1 cellular context compared by ENCODE assay signal in the genomic region with DNA sequence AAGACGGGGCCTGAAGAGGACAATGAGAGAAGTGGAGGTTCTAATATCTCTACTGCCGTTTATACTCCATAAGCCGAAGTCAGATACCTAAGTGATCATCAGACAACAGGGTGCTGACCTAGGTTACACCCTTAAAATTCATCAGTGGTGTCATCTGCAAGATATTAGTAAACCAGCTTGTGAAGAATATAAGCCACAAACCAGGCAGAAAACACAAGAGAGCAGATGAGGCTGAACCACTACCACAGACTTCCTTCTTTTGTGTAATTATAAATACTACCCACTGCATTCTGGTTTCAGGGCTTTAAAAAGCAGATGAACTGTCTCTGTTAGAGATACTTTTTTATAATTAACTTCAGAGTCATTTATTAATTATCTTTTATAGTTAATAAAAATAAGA.
TF ChIP-seq lines count a peak whose summit lies in the region.

No MANE protein-coding gene starts in this region.

TF ChIP-seq in GM12878, 131 proteins besides CTCF, POLR2A, EP300 and RAD21 (continued from another document and continues in another):
- TF ChIP-seq, protein P1, sequence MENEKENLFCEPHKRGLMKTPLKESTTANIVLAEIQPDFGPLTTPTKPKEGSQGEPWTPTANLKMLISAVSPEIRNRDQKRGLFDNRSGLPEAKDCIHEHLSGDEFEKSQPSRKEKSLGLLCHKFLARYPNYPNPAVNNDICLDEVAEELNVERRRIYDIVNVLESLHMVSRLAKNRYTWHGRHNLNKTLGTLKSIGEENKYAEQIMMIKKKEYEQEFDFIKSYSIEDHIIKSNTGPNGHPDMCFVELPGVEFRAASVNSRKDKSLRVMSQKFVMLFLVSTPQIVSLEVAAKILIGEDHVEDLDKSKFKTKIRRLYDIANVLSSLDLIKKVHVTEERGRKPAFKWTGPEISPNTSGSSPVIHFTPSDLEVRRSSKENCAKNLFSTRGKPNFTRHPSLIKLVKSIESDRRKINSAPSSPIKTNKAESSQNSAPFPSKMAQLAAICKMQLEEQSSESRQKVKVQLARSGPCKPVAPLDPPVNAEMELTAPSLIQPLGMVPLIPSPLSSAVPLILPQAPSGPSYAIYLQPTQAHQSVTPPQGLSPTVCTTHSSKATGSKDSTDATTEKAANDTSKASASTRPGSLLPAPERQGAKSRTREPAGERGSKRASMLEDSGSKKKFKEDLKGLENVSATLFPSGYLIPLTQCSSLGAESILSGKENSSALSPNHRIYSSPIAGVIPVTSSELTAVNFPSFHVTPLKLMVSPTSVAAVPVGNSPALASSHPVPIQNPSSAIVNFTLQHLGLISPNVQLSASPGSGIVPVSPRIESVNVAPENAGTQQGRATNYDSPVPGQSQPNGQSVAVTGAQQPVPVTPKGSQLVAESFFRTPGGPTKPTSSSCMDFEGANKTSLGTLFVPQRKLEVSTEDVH (IDR thresholded peaks at IDR 0.05; ENCODE audit: low read depth, partially characterized antibody) = no peak
- TF ChIP-seq TBL1XR1 (IDR thresholded peaks at IDR 0.05; ENCODE audit: low read depth, low read length) (peak; percentile 49; the same call in 1 of the 2 replicates), RELA (IDR thresholded peaks at IDR 0.05; ENCODE audit: borderline replicate concordance, partially characterized antibody) (no peak), SP1 (IDR thresholded peaks at IDR 0.05; ENCODE audit: low read depth, low read length) (no peak), YY1 (IDR thresholded peaks at IDR 0.05; ENCODE audit: low read depth, low read length) (no peak), RUNX3 (IDR thresholded peaks at IDR 0.05; ENCODE audit: low read length) (peak; percentile 98), ZBTB33 (IDR thresholded peaks at IDR 0.05) (no peak), CBX5 (IDR thresholded peaks at IDR 0.05; ENCODE audit: low read depth) (no peak), YBX1 (IDR thresholded peaks at IDR 0.05) (no peak), SIX5 (IDR thresholded peaks at IDR 0.05; ENCODE audit: low read depth, low read length, severe bottlenecking) (no peak), WRNIP1 (IDR thresholded peaks at IDR 0.05; ENCODE audit: borderline replicate concordance, low read depth, low read length) (no peak), JUND (IDR thresholded peaks at IDR 0.05; ENCODE audit: low read depth, low read length) (no peak), KDM1A (IDR thresholded peaks at IDR 0.05; ENCODE audit: borderline replicate concordance) (no peak), KAT2A (conservative IDR thresholded peaks at IDR 0.05; ENCODE audit: control insufficient read depth, low read depth, low read length) (no peak), SKIL (IDR thresholded peaks at IDR 0.05; ENCODE audit: low read depth, poor library complexity, severe bottlenecking) (peak; percentile 69), NFYA (IDR thresholded peaks at IDR 0.05; ENCODE audit: borderline replicate concordance, low read depth, low read length) (no peak), LARP7 (IDR thresholded peaks at IDR 0.05) (no peak), RFX5 (IDR thresholded peaks at IDR 0.05; ENCODE audit: low read depth, low read length) (no peak), TCF7 (IDR thresholded peaks at IDR 0.05; ENCODE audit: borderline replicate concordance) (peak; percentile 50; the same call in 1 of the 2 replicates), SMAD1 (IDR thresholded peaks at IDR 0.05; ENCODE audit: low read depth, partially characterized antibody) (no peak), NR2C2 (IDR thresholded peaks at IDR 0.05; ENCODE audit: borderline replicate concordance, control insufficient read depth, insufficient read length, low read depth) (no peak), SREBF2 (IDR thresholded peaks at IDR 0.05; ENCODE audit: low read length) (no peak), STAT1 (conservative IDR thresholded peaks at IDR 0.05) (no peak), ATF7 (IDR thresholded peaks at IDR 0.05; ENCODE audit: low read depth) (peak; percentile 82), ATF2 (IDR thresholded peaks at IDR 0.05; ENCODE audit: low read length) (peak; percentile 84)
- TF ChIP-seq, protein P2, sequence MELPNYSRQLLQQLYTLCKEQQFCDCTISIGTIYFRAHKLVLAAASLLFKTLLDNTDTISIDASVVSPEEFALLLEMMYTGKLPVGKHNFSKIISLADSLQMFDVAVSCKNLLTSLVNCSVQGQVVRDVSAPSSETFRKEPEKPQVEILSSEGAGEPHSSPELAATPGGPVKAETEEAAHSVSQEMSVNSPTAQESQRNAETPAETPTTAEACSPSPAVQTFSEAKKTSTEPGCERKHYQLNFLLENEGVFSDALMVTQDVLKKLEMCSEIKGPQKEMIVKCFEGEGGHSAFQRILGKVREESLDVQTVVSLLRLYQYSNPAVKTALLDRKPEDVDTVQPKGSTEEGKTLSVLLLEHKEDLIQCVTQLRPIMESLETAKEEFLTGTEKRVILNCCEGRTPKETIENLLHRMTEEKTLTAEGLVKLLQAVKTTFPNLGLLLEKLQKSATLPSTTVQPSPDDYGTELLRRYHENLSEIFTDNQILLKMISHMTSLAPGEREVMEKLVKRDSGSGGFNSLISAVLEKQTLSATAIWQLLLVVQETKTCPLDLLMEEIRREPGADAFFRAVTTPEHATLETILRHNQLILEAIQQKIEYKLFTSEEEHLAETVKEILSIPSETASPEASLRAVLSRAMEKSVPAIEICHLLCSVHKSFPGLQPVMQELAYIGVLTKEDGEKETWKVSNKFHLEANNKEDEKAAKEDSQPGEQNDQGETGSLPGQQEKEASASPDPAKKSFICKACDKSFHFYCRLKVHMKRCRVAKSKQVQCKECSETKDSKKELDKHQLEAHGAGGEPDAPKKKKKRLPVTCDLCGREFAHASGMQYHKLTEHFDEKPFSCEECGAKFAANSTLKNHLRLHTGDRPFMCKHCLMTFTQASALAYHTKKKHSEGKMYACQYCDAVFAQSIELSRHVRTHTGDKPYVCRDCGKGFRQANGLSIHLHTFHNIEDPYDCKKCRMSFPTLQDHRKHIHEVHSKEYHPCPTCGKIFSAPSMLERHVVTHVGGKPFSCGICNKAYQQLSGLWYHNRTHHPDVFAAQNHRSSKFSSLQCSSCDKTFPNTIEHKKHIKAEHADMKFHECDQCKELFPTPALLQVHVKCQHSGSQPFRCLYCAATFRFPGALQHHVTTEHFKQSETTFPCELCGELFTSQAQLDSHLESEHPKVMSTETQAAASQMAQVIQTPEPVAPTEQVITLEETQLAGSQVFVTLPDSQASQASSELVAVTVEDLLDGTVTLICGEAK (IDR thresholded peaks at IDR 0.05; ENCODE audit: borderline replicate concordance) = no peak
- TF ChIP-seq, protein P3, sequence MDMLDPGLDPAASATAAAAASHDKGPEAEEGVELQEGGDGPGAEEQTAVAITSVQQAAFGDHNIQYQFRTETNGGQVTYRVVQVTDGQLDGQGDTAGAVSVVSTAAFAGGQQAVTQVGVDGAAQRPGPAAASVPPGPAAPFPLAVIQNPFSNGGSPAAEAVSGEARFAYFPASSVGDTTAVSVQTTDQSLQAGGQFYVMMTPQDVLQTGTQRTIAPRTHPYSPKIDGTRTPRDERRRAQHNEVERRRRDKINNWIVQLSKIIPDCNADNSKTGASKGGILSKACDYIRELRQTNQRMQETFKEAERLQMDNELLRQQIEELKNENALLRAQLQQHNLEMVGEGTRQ (IDR thresholded peaks at IDR 0.05; ENCODE audit: borderline replicate concordance, low read depth, low read length) = no peak
- TF ChIP-seq, protein P4, sequence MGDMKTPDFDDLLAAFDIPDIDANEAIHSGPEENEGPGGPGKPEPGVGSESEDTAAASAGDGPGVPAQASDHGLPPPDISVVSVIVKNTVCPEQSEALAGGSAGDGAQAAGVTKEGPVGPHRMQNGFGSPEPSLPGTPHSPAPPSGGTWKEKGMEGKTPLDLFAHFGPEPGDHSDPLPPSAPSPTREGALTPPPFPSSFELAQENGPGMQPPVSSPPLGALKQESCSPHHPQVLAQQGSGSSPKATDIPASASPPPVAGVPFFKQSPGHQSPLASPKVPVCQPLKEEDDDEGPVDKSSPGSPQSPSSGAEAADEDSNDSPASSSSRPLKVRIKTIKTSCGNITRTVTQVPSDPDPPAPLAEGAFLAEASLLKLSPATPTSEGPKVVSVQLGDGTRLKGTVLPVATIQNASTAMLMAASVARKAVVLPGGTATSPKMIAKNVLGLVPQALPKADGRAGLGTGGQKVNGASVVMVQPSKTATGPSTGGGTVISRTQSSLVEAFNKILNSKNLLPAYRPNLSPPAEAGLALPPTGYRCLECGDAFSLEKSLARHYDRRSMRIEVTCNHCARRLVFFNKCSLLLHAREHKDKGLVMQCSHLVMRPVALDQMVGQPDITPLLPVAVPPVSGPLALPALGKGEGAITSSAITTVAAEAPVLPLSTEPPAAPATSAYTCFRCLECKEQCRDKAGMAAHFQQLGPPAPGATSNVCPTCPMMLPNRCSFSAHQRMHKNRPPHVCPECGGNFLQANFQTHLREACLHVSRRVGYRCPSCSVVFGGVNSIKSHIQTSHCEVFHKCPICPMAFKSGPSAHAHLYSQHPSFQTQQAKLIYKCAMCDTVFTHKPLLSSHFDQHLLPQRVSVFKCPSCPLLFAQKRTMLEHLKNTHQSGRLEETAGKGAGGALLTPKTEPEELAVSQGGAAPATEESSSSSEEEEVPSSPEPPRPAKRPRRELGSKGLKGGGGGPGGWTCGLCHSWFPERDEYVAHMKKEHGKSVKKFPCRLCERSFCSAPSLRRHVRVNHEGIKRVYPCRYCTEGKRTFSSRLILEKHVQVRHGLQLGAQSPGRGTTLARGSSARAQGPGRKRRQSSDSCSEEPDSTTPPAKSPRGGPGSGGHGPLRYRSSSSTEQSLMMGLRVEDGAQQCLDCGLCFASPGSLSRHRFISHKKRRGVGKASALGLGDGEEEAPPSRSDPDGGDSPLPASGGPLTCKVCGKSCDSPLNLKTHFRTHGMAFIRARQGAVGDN (IDR thresholded peaks at IDR 0.05) = no peak
- TF ChIP-seq, protein P5, sequence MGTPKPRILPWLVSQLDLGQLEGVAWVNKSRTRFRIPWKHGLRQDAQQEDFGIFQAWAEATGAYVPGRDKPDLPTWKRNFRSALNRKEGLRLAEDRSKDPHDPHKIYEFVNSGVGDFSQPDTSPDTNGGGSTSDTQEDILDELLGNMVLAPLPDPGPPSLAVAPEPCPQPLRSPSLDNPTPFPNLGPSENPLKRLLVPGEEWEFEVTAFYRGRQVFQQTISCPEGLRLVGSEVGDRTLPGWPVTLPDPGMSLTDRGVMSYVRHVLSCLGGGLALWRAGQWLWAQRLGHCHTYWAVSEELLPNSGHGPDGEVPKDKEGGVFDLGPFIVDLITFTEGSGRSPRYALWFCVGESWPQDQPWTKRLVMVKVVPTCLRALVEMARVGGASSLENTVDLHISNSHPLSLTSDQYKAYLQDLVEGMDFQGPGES (IDR thresholded peaks at IDR 0.05) = no peak
- TF ChIP-seq, protein P6, sequence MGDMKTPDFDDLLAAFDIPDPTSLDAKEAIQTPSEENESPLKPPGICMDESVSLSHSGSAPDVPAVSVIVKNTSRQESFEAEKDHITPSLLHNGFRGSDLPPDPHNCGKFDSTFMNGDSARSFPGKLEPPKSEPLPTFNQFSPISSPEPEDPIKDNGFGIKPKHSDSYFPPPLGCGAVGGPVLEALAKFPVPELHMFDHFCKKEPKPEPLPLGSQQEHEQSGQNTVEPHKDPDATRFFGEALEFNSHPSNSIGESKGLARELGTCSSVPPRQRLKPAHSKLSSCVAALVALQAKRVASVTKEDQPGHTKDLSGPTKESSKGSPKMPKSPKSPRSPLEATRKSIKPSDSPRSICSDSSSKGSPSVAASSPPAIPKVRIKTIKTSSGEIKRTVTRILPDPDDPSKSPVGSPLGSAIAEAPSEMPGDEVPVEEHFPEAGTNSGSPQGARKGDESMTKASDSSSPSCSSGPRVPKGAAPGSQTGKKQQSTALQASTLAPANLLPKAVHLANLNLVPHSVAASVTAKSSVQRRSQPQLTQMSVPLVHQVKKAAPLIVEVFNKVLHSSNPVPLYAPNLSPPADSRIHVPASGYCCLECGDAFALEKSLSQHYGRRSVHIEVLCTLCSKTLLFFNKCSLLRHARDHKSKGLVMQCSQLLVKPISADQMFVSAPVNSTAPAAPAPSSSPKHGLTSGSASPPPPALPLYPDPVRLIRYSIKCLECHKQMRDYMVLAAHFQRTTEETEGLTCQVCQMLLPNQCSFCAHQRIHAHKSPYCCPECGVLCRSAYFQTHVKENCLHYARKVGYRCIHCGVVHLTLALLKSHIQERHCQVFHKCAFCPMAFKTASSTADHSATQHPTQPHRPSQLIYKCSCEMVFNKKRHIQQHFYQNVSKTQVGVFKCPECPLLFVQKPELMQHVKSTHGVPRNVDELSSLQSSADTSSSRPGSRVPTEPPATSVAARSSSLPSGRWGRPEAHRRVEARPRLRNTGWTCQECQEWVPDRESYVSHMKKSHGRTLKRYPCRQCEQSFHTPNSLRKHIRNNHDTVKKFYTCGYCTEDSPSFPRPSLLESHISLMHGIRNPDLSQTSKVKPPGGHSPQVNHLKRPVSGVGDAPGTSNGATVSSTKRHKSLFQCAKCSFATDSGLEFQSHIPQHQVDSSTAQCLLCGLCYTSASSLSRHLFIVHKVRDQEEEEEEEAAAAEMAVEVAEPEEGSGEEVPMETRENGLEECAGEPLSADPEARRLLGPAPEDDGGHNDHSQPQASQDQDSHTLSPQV (IDR thresholded peaks at IDR 0.05) = no peak
